Comparison of ENCODE assay signal across 21 cellular contexts in the genomic region with DNA sequence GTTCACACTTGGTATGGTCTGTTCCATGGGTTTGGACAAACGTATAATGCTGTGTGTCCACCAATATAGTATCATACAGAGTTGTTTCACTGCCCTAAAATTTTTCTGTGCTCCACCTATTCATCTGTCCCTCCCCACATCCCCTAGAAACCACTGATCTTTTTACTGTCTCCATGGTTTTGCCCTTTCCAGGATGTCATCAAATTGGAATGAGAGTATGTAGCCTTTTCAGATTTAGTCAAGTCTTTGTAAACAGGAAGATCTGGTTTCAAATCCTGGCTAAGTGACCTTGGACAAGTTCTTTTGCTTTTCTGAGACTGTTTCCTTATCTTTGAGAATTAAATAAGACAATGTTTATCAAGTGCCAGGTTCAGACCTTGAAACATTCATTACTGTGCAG. TPM values are rescaled to one million over a fixed set of nuclear protein-coding genes. Genes with fewer than 3 reads are reported as not detected.
"Had no signal": no experiment of that assay in that cellular context is flagged by ENCODE, and none has a peak within 500 bp of the region (broad histone marks: within the 10 kb centered on the region; RNA-seq: fewer than 3 reads in every experiment).

No MANE protein-coding gene starts in this region.

- H3K9me3 Mint-ChIP-seq: activated CD8-positive, alpha-beta T cell treated with anti-CD3 and anti-CD28 coated beads for 36 hours; activated T-helper 1 cell treated with anti-CD3 and anti-CD28 coated beads, Interleukin-12 subunit alpha, Interleukin-12 subunit beta, Interleukin-2, Interleukin-4 antibody, amounts not matched to agents 30 ng/mL and 10 ng/mL and 1 ng/mL, durations not matched to agents 14 hours and 24 hours and 36 hours; central memory CD8-positive, alpha-beta T cell; dendritic cell treated with granulocyte-macrophage colony-stimulating factor and Interleukin-4, amounts not matched to agents 40 ng/mL and 50 ng/mL, for 4 days; nephron progenitor cell; stimulated activated naive CD8-positive, alpha-beta T cell treated with anti-CD3 and anti-CD28 coated beads, Interleukin-15, Interleukin-2, amounts not matched to agents 100 ng/mL and 50 ng/mL, for 24 hours had no signal

- H3K4me3 Mint-ChIP-seq: activated CD4-positive, alpha-beta T cell treated with anti-CD3 and anti-CD28 coated beads for 36 hours; activated CD8-positive, alpha-beta T cell treated with anti-CD3 and anti-CD28 coated beads for 36 hours; activated T-helper 1 cell treated with anti-CD3 and anti-CD28 coated beads, Interleukin-12 subunit alpha, Interleukin-12 subunit beta, Interleukin-2, Interleukin-4 antibody, amounts not matched to agents 30 ng/mL and 10 ng/mL and 1 ng/mL, durations not matched to agents 14 hours and 24 hours and 36 hours; central memory CD8-positive, alpha-beta T cell; dendritic cell treated with granulocyte-macrophage colony-stimulating factor and Interleukin-4, amounts not matched to agents 40 ng/mL and 50 ng/mL, for 4 days; nephron progenitor cell; stimulated activated naive CD8-positive, alpha-beta T cell treated with anti-CD3 and anti-CD28 coated beads, Interleukin-15, Interleukin-2, amounts not matched to agents 100 ng/mL and 50 ng/mL, for 24 hours had no signal

- H3K4me3 ChIP-seq: body of pancreas, heart left ventricle, testis had no signal

- H3K4me1 ChIP-seq: heart left ventricle, testis had no signal

- H3K27ac Mint-ChIP-seq: activated CD4-positive, alpha-beta T cell treated with anti-CD3 and anti-CD28 coated beads for 36 hours; activated CD8-positive, alpha-beta T cell treated with anti-CD3 and anti-CD28 coated beads for 36 hours; activated T-helper 1 cell treated with anti-CD3 and anti-CD28 coated beads, Interleukin-12 subunit alpha, Interleukin-12 subunit beta, Interleukin-2, Interleukin-4 antibody, amounts not matched to agents 30 ng/mL and 10 ng/mL and 1 ng/mL, durations not matched to agents 14 hours and 24 hours and 36 hours; dendritic cell treated with granulocyte-macrophage colony-stimulating factor and Interleukin-4, amounts not matched to agents 40 ng/mL and 50 ng/mL, for 4 days; nephron progenitor cell; stimulated activated naive CD8-positive, alpha-beta T cell treated with anti-CD3 and anti-CD28 coated beads, Interleukin-15, Interleukin-2, amounts not matched to agents 100 ng/mL and 50 ng/mL, for 24 hours had no signal

- H3K9me3 ChIP-seq: body of pancreas, heart left ventricle, testis had no signal

- H3K27me3 ChIP-seq: body of pancreas, testis had no signal

- H3K4me1 Mint-ChIP-seq: activated CD4-positive, alpha-beta T cell treated with anti-CD3 and anti-CD28 coated beads for 36 hours; central memory CD8-positive, alpha-beta T cell had no signal

- ATAC-seq: activated CD4-positive, alpha-beta T cell treated with anti-CD3 and anti-CD28 coated beads for 36 hours; activated CD8-positive, alpha-beta T cell treated with anti-CD3 and anti-CD28 coated beads for 36 hours; body of pancreas; heart left ventricle had no signal

- H3K36me3 ChIP-seq: heart left ventricle, WERI-Rb-1 had no signal

- DNase-seq: activated CD4-positive, alpha-beta T cell treated with anti-CD3 and anti-CD28 coated beads for 36 hours; activated CD8-positive, alpha-beta memory T cell treated with anti-CD3 and anti-CD28 coated beads, Interleukin-2, amount 50 U/mL, for 48 hours; activated CD8-positive, alpha-beta T cell treated with anti-CD3 and anti-CD28 coated beads for 36 hours; activated naive CD4-positive, alpha-beta T cell treated with Interleukin-2 at 50 U/mL for 16 hours; body of pancreas; erythroblast; foreskin melanocyte; heart left ventricle; islet precursor cell; left ventricle myocardium superior; mesendoderm; nephron progenitor cell; stimulated activated CD4-positive, alpha-beta T cell treated with anti-CD3 and anti-CD28 coated beads, Interleukin-4, amount 100 ng/mL, for 1 hour; stimulated activated CD8-positive, alpha-beta memory T cell treated with anti-CD3 and anti-CD28 coated beads, Interleukin-4, amount 100 ng/mL, for 48 hours; T-helper 1 cell; testis; WERI-Rb-1 had no signal

- H3K27ac ChIP-seq: body of pancreas, heart left ventricle, testis, WERI-Rb-1 had no signal

RNA-seq across cellular contexts. Expression of gene LVRN, which starts 13.2 kb away (rescaled TPM):
- total RNA-seq: activated T-helper 1 cell treated with anti-CD3 and anti-CD28 coated beads, Interleukin-12 subunit alpha, Interleukin-12 subunit beta, Interleukin-2, Interleukin-4 antibody, amounts not matched to agents 30 ng/mL and 10 ng/mL and 1 ng/mL, durations not matched to agents 14 hours and 24 hours and 36 hours had no signal
